ENCODE assay signal across 1 cellular context in the genomic region with DNA sequence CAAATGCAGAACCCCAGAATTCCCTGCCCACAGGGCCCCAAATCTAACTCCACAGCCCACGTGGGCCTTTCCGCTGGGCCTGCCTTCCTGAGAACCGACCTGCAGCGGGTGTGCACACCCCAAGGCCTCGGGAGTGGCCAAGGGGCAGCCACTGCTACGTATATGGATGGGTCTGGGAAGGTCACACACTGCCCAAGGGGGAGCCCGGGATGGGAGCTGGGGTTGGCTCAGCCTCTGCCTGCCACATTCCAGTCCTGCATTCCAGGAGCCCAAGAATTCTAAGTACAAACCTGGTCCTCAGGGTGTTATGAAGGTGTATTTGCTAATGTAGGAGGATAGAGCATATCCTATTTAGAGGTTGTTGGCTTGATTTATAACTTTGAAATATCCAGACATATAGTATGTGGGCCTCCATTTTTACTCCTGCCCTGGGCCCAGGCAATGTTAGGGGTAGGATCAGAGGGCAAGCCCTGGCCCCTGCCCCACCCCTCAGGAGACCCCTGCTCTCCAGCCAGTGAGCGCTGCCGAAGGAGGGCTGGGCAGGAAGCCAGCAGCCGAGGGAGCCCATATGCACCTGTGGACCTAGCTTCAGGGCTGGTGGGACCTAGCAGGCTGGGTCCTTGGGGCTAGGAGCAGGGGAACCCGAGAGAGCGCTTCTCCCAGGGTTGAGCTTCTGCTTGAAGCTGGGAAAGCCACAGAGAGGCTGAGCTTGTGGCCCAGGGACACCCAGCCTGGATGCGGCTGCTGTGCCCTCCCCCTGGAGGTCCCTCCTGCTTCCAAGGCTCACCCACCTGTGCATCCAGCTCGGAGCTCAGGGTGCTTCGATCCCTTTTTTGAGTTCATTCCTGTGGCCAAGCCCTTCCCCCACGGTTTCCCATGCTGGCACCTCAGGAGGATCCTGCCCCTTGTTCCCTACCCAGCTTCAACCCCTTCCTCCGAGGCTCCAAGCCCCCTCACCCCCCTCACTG.
TF ChIP-seq lines count a peak whose summit lies in the region.

No MANE protein-coding gene starts in this region.

TF ChIP-seq in GM12878, 131 proteins besides CTCF, POLR2A, EP300 and RAD21:
- no peak for TF ChIP-seq SPI1 (IDR thresholded peaks at IDR 0.05; ENCODE audit: borderline replicate concordance, insufficient read depth, low read depth, low read length)
- no peak for TF ChIP-seq KLF5 (IDR thresholded peaks at IDR 0.05; ENCODE audit: partially characterized antibody)
- no peak for TF ChIP-seq E4F1 (IDR thresholded peaks at IDR 0.05; ENCODE audit: borderline replicate concordance, partially characterized antibody)
- no peak for TF ChIP-seq YBX1 (IDR thresholded peaks at IDR 0.05)
- no peak for TF ChIP-seq HCFC1 (IDR thresholded peaks at IDR 0.05; ENCODE audit: low read length)
- TF ChIP-seq NFIC (IDR thresholded peaks at IDR 0.05; ENCODE audit: low read depth, low read length): no peak
- no peak for TF ChIP-seq STAT3 (IDR thresholded peaks at IDR 0.05; ENCODE audit: low read depth, low read length)
- no peak for TF ChIP-seq SMAD5 (IDR thresholded peaks at IDR 0.05; ENCODE audit: low read depth)
- TF ChIP-seq FOS (IDR thresholded peaks at IDR 0.05; ENCODE audit: borderline replicate concordance, extremely low read depth, insufficient read length): no peak
